In genomic region chr22:25361899-25362214, GRCh38 we compare ENCODE assay signal across 11 cellular contexts.
"Had no signal": no experiment of that assay in that cellular context is flagged by ENCODE, and none has a peak within 500 bp of the region (broad histone marks: within the 10 kb centered on the region; RNA-seq: fewer than 3 reads in every experiment).

No MANE protein-coding gene starts in this region.

- H3K4me3 Mint-ChIP-seq: endodermal cell, mesothelial cell of epicardium had no signal

- H3K27ac Mint-ChIP-seq: endodermal cell, mesothelial cell of epicardium had no signal

- H3K4me3 ChIP-seq: ascending aorta, breast epithelium, gastrocnemius medialis, heart right ventricle, lower lobe of right lung, sigmoid colon, spleen, thoracic aorta had no signal

- H3K27me3 ChIP-seq: ascending aorta, breast epithelium, gastrocnemius medialis, heart right ventricle, sigmoid colon, spleen had no signal

- H3K27ac ChIP-seq: breast epithelium, gastrocnemius medialis, heart right ventricle, lower lobe of right lung, sigmoid colon had no signal

- H3K36me3 ChIP-seq: breast epithelium had no signal

- H3K9me3 Mint-ChIP-seq: activated T-helper 2 cell treated with anti-CD3 and anti-CD28 coated beads, Interferon-gamma antibody, Interleukin-2, Interleukin-4, amounts not matched to agents 10 μg/mL and 5 μg/mL and 100 μg/mL, durations not matched to agents 14 hours and 24 hours and 36 hours; endodermal cell; mesothelial cell of epicardium had no signal

- H3K36me3 Mint-ChIP-seq: mesothelial cell of epicardium had no signal

- H3K9me3 ChIP-seq: ascending aorta, breast epithelium, gastrocnemius medialis, heart right ventricle, lower lobe of right lung, sigmoid colon, spleen, thoracic aorta had no signal

- H3K4me1 ChIP-seq: breast epithelium had no signal

- H3K4me1 Mint-ChIP-seq: endodermal cell, mesothelial cell of epicardium had no signal
